ENCODE assay signal across 1 cellular context in the genomic region with DNA sequence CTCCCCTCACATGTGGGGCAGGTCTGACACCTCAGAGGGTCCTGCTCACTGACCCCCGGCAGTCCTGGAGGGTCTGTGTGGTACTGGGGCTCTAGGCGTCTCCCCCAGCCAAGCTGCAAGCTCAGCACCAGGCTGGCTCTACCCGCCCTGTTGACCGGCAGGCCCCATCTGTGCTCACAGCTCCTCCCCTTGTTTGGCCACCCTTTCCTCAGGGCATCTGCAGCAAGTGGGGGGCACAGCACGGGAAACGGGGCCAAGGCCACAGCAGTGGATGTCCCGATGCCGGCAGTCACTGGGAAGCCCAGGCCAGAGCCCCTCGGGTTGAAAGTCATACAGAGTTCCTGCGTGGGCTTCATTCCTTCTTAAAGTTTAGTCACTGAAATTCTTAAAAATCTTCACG.
TF ChIP-seq lines count a peak whose summit lies in the region.

No MANE protein-coding gene starts in this region.

TF ChIP-seq in HepG2, 621 proteins besides CTCF, POLR2A, EP300 and RAD21:
- TF ChIP-seq AGO2 (optimal IDR thresholded peaks at IDR 0.05; ENCODE audit: low read depth, low read length), result peak; percentile 18
TF ChIP-seq in HepG2: peak in this region for 1; not testable (repeated sequence) for 620.
